ENCODE assay signal across 1 cellular context in the genomic region with DNA sequence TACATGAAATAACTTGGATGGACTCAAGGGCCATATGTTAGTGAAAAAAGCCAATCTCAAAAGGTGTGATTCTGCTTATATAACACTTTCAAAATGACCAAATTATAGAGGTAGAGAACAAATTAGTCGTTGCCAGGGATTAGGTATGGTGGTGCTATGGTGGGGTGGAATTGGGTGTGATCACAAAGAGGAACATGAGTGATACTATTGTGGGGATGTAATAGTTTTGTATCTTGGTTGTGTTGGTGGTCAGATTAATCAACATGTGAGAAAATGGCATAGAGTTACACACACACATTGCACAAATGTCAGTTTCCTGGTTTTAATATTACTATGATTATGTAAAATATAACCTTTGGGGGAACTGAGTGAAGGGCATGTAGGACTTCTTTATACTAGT.
TF ChIP-seq lines count a peak whose summit lies in the region.

No MANE protein-coding gene starts in this region.

TF ChIP-seq in HepG2, 621 proteins besides CTCF, POLR2A, EP300 and RAD21:
- TF ChIP-seq REPIN1 (CRISPR knock-in tag; IDR thresholded peaks at IDR 0.05; ENCODE audit: borderline replicate concordance, low read depth) (no peak), SCMH1 (CRISPR knock-in tag; IDR thresholded peaks at IDR 0.05; ENCODE audit: borderline replicate concordance) (no peak), ZNF12 (CRISPR knock-in tag; IDR thresholded peaks at IDR 0.05) (no peak), ZZZ3 (CRISPR knock-in tag; IDR thresholded peaks at IDR 0.05; ENCODE audit: borderline replicate concordance) (no peak)
